10 cellular contexts compared by ENCODE assay signal in genomic region chr9:71793386-71794105, GRCh38. TPM values are rescaled to one million over a fixed set of nuclear protein-coding genes. Genes with fewer than 3 reads are reported as not detected.
DNase-seq lines count a peak whose midpoint lies in the region; ATAC-seq, FAIRE-seq and TF ChIP-seq lines count a peak whose summit lies in the region.
"Had no signal": no experiment of that assay in that cellular context is flagged by ENCODE, and none has a peak within 500 bp of the region (broad histone marks: within the 10 kb centered on the region; RNA-seq: fewer than 3 reads in every experiment).

No MANE protein-coding gene starts in this region.

- TF ChIP-seq CTCF in Caco-2 (IDR thresholded peaks at IDR 0.05; ENCODE audit: insufficient read depth in 1 of 2, low read depth in 1 of 2, low read length in 1 of 2, severe bottlenecking in 1 of 2, unreplicated experiment in 1 of 2) = no peak
- TF ChIP-seq CTCF in WTC11 (IDR thresholded peaks at IDR 0.05) = no peak

- DNase-seq in Caco-2 (peak; percentile 9 to 48), H7 (peak; percentile 23), WTC11 (ENCODE audit: low spot score) (peak; percentile 54), left lobe of liver (ENCODE audit: low spot score) (no peak), caudate nucleus (lab: John Stamatoyannopoulos, UW) (no peak), GM12891 (ENCODE audit: insufficient read length, low spot score) (no peak), NCI-H128 (lab: John Stamatoyannopoulos, UW; ENCODE audit: unreplicated experiment) (no peak), UCSD-AML1 (lab: John Stamatoyannopoulos, UW; ENCODE audit: unreplicated experiment) (no peak)
- DNase-seq: anterior cingulate cortex, uterus had no signal

- intact Hi-C loops in Caco-2 (cut with micrococcal nuclease; ENCODE audit: unreplicated experiment) = no loop called here

- H3K4me3 Mint-ChIP-seq in Caco-2 (ENCODE audit: unreplicated experiment) = no peak overlapping the region
- no peak overlapping the region for H3K4me3 Mint-ChIP-seq in WTC11

- peak overlapping the region; percentile 70 for H3K27ac Mint-ChIP-seq in Caco-2 (ENCODE audit: unreplicated experiment)
- H3K27ac Mint-ChIP-seq in WTC11 = no peak overlapping the region

- no peak overlapping the region for H3K27ac ChIP-seq in caudate nucleus (ENCODE audit: low read depth, low read length)
- H3K27ac ChIP-seq: uterus had no signal

- H3K36me3 Mint-ChIP-seq in Caco-2 (ENCODE audit: insufficient read depth, unreplicated experiment) = no peaks in the 10 kb centered on the region
- H3K36me3 Mint-ChIP-seq in WTC11 = no peaks in the 10 kb centered on the region

- H3K9me3 Mint-ChIP-seq in Caco-2 (ENCODE audit: unreplicated experiment) = no peaks in the 10 kb centered on the region
- H3K9me3 Mint-ChIP-seq in WTC11 = peaks cover 5% of the 10 kb centered on the region

- no peak for FAIRE-seq in GM12891 (lab: Jason Lieb, UNC)

- H3K4me1 Mint-ChIP-seq in Caco-2 (ENCODE audit: low read depth, unreplicated experiment) (peaks cover 6% of the 10 kb centered on the region), WTC11 (no peaks in the 10 kb centered on the region)

- POLR2A ChIA-PET in Caco-2 (lab: Charles Lee) = no interaction called here
- POLR2A ChIA-PET in WTC11 (lab: Charles Lee) = interaction anchor here (0.6 kb wide), 1 partner anchor 24 kb away, joined by 3 read pairs; no protein-coding TSS in a partner anchor

- CTCF ChIA-PET in Caco-2 (lab: Charles Lee) (no interaction called here), WTC11 (lab: Charles Lee) (interaction anchor here (0.5 to 1.6 kb wide), 3 partner anchors 13 to 486 kb away, joined by 3 to 7 read pairs (median 4); no protein-coding TSS in a partner anchor)

- H3K9me3 ChIP-seq in Caco-2 = no peaks in the 10 kb centered on the region
- H3K9me3 ChIP-seq: uterus had no signal

- peak; percentile 91 for ATAC-seq in WTC11
- ATAC-seq in left lobe of liver = peak; percentile 88

- no TSS peak for BruUV-seq in Caco-2 (replicated peaks; lab: Mats Ljungman, UMichigan)

- no peaks in the 10 kb centered on the region for H3K27me3 Mint-ChIP-seq in Caco-2 (ENCODE audit: insufficient read depth, unreplicated experiment)
- H3K27me3 Mint-ChIP-seq in WTC11 (ENCODE audit: low read depth) = no peaks in the 10 kb centered on the region

- no peak for TF ChIP-seq POLR2A in GM12891 (IDR thresholded peaks at IDR 0.05; ENCODE audit: low read depth, low read length)

- 0 out of 2 replicates have a peak, but pooled peaks cover 4% of the 10 kb centered on the region for H3K4me1 ChIP-seq in Caco-2
- H3K4me1 ChIP-seq: uterus had no signal

- no peak overlapping the region for H3K4me3 ChIP-seq in Caco-2 (ENCODE audit: low read depth, low read length)
- no peak overlapping the region for H3K4me3 ChIP-seq in H7 (ENCODE audit: insufficient read depth, low read depth, low read length)
- H3K4me3 ChIP-seq: uterus had no signal

- H3K27me3 ChIP-seq in Caco-2 (replicated peaks; ENCODE audit: control insufficient read depth, insufficient read depth, low read length) = no peaks in the 10 kb centered on the region
- H3K27me3 ChIP-seq in H7 (ENCODE audit: control insufficient read depth, insufficient read depth, low read length) = no peaks in the 10 kb centered on the region
- H3K27me3 ChIP-seq: uterus had no signal

- H3K36me3 ChIP-seq in Caco-2 (ENCODE audit: control insufficient read depth, insufficient read depth, low read length) (no peaks in the 10 kb centered on the region), H7 (replicated peaks; ENCODE audit: control insufficient read depth, insufficient read depth, low read length) (no peaks in the 10 kb centered on the region)
- H3K36me3 ChIP-seq: uterus had no signal

TF ChIP-seq in WTC11, 78 proteins besides CTCF, POLR2A, EP300 and RAD21:
- TF ChIP-seq CBFB (CRISPR knock-in tag; IDR thresholded peaks at IDR 0.05; ENCODE audit: low read depth) (no peak), TEAD4 (CRISPR knock-in tag; IDR thresholded peaks at IDR 0.05) (0 out of 2 replicates have a peak, but pooled peaks have one; percentile 24)
TF ChIP-seq in WTC11: peak in this region for 1.

TF ChIP-seq in GM12891, 5 proteins besides CTCF, POLR2A, EP300 and RAD21:
- TF ChIP-seq PAX5 (IDR thresholded peaks at IDR 0.05; ENCODE audit: insufficient read depth, low read length, severe bottlenecking) = no peak
- no peak for TF ChIP-seq POLR2AphosphoS5 (IDR thresholded peaks at IDR 0.05; ENCODE audit: low read depth, low read length)
- no peak for TF ChIP-seq SPI1 (IDR thresholded peaks at IDR 0.05; ENCODE audit: low read depth, low read length)
- no peak for TF ChIP-seq TAF1 (IDR thresholded peaks at IDR 0.05; ENCODE audit: low read depth, low read length)
- no peak for TF ChIP-seq POU2F2 (IDR thresholded peaks at IDR 0.05; ENCODE audit: low read depth, low read length)

RNA-seq across cellular contexts. Expression of gene CEMIP2, which starts 25.2 kb away (rescaled TPM):
- total RNA-seq in Caco-2 (2022) (28.4 and 37.2 TPM in 2 replicates), WTC11 (2021) (40.5 to 43.2 TPM (median 40.6 TPM) in 3 replicates), left lobe of liver (43.3 TPM)
- total RNA-seq in H7 (2014; rRNA removed; shearing (Covaris generic)) = 21.8 and 27.2 TPM in 2 replicates
- 0.24 TPM for polyA plus RNA-seq in GM12891 (2012; ENCODE audit: low read depth, missing spikeins)

Comparison
In these comparisons a context has a peak if more than half of its experiments do, and no peak if none do; other contexts are left out.
1. DNase-seq: peak in Caco-2 (2 of 2), H7 (single experiment) and WTC11 (single experiment); none in left lobe of liver (single experiment), caudate nucleus (0 of 61), GM12891 (single experiment), NCI-H128 (single experiment) and UCSD-AML1 (single experiment).